ENCODE assay signal across 1 cellular context in the genomic region with DNA sequence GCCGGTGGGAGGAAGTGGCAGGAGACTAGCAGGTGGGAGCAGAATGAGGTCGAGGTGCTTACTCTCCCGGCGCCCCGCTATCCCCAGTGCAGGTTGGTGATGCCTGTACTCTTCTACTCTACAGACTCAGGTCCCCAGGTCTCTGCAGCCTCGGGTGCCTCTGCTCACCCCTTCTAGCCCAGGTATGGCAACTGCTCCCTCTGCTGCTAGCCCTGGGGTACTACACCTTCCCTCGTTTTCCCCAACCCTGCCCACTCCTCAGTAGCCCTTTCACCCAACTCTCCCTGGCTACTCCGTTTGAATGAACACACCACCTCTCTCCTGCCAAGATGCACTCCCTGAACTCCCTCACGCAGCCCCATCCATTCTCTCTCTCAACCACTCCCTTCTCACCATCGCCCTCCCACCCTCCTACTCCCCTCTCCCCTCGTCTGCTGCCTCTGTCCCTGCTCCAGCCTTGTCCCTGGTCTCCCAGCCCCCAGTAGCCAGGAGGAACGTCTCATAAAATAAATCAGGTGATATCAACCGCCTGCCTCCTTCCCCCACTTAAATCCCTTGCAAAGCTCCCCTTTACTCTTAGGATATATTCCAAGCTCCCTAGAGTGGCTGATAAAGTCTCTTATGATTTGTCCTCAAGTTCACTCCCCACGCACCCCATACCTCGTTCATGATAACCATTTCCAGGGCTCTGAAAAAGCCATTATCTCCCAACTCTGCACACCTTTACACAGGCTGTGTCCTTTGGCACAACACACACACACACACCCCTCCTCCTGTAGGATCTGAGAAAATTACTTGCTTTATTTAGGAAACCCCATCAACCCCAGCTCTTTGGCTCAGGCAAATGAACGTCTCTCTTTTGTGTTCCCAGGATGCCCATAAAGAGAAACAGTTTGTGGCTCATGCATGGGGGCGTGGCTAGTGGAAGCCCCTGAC.
TF ChIP-seq lines count a peak whose summit lies in the region.

No MANE protein-coding gene starts in this region.

TF ChIP-seq in HCT116, 20 proteins besides CTCF, POLR2A, EP300 and RAD21 (continued from another document):
- TF ChIP-seq, protein P1, sequence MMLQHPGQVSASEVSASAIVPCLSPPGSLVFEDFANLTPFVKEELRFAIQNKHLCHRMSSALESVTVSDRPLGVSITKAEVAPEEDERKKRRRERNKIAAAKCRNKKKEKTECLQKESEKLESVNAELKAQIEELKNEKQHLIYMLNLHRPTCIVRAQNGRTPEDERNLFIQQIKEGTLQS (IDR thresholded peaks at IDR 0.05), result no peak
- no peak for TF ChIP-seq SP1 (IDR thresholded peaks at IDR 0.05; ENCODE audit: low read depth)
